ENCODE assay signal across 8 cellular contexts in the genomic region with DNA sequence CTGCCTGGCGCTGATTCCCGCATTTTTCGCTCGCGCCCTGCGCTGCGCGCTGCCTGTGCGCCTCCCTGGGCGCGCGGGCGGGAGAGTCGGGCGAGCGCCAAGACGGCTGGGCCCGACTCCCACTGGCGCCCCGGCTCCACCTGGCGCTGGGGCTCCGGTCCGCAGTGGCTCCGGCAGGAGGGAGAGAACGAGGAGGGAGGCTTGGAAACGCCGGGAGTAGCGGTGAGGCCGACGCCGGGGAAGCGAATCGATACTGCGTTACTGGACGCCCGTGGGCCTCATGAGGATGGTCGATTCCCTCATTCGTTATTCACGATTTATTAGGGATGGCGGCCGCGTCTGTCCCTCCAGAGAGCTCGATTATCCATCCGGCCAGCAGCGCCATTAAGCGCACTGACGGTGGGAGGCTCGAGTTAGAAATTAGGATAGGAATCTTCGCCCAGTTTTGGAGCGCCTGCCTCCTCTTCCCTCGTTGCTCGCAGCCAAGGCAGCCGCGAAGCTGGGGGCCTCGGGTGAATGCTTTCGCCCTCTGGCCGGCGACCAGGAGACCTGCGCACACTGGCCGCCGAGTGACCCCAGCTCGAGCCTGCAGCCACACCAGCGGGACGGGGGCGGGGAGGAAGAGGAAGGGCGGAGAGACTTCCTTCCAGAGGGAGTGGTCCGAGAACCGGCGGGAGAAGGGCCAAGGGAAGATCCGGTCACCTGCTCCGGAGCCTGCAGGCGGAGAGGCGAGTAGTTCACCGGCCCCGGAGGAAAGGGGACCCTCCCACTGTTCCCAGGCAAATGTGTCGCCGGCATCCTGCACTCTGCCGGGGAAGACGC. TPM values are rescaled to one million over a fixed set of nuclear protein-coding genes. Genes with fewer than 3 reads are reported as not detected.
DNase-seq lines count a peak whose midpoint lies in the region; ATAC-seq and TF ChIP-seq lines count a peak whose summit lies in the region.

No MANE protein-coding gene starts in this region.

- no peak for DNase-seq in activated CD8-positive, alpha-beta memory T cell treated with anti-CD3 and anti-CD28 coated beads, Interleukin-2, amount 10 ng/mL, durations not matched to agents 7 days and 5 days
- no peak for DNase-seq in activated CD8-positive, alpha-beta memory T cell treated with anti-CD3 and anti-CD28 coated beads, Interleukin-2, amount 50 U/mL, for 4 hours
- peak; percentile 70 for DNase-seq in NCI-H2171 treated with DMSO at 0.1 percent for 48 hours (lab: John Stamatoyannopoulos, UW)
- DNase-seq in activated T-helper 2 cell treated with anti-CD3 and anti-CD28 coated beads, Interferon-gamma antibody, Interleukin-2, Interleukin-4, amounts not matched to agents 10 μg/mL and 5 μg/mL and 100 μg/mL, durations not matched to agents 14 hours and 24 hours and 36 hours (ENCODE audit: low spot score) = no peak
- peak; percentile 83 to 84 for DNase-seq in cardiac muscle cell (ENCODE audit: low read depth in 1 of 2, low spot score in 1 of 2)
- peak; percentile 88 to 95 (median 91) for DNase-seq in ovary
- no peak for DNase-seq in GM19238 (ENCODE audit: insufficient read length, low spot score)
- no peak for DNase-seq in middle frontal gyrus (ENCODE audit: extremely low spot score, low spot score)

- CTCF ChIA-PET in activated CD8-positive, alpha-beta memory T cell treated with anti-CD3 and anti-CD28 coated beads, Interleukin-2, amount 10 ng/mL, durations not matched to agents 7 days and 5 days (lab: Charles Lee) = interaction anchor here (0.9 to 1.8 kb wide), 5 partner anchors 12 to 132 kb away, joined by 3 to 9 read pairs (median 4); no protein-coding TSS in a partner anchor

- H3K27me3 ChIP-seq in cardiac muscle cell (no peaks in the 10 kb centered on the region), ovary (no peaks in the 10 kb centered on the region)

- H3K4me1 ChIP-seq in cardiac muscle cell (ENCODE audit: low read depth) (peaks cover 16% of the 10 kb centered on the region), ovary (ENCODE audit: insufficient read depth) (peaks cover 11% of the 10 kb centered on the region)

- TF ChIP-seq POLR2A in ovary (IDR thresholded peaks at IDR 0.05) = peak; percentile 72

- H3K4me3 ChIP-seq in cardiac muscle cell (peak overlapping the region; percentile 97), ovary (peak overlapping the region; percentile 68)

- TF ChIP-seq CTCF in cardiac muscle cell (IDR thresholded peaks at IDR 0.05; ENCODE audit: low read depth, low read length) = no peak
- no peak for TF ChIP-seq CTCF in ovary (IDR thresholded peaks at IDR 0.05)

- H3K36me3 ChIP-seq in cardiac muscle cell (no peaks in the 10 kb centered on the region), ovary (no peaks in the 10 kb centered on the region)

- intact Hi-C loops in activated T-helper 2 cell treated with anti-CD3 and anti-CD28 coated beads, Interferon-gamma antibody, Interleukin-2, Interleukin-4, amounts not matched to agents 10 μg/mL and 5 μg/mL and 100 μg/mL, durations not matched to agents 14 hours and 24 hours and 36 hours (cut with micrococcal nuclease) = loop anchor here (5.0 kb wide), 3 partner anchors 118 to 403 kb away; partner anchors contain the start of gene PLXDC1
- intact Hi-C loops in ovary (cut with DNase I) = loop anchor here in 2 of 4 donors (5.0 to 10.0 kb wide), 3 partner anchors 47 to 405 kb away; partner anchors contain the start of genes PLXDC1 (in 1 of the 2) and SOCS7 (in 1 of the 2)

- ATAC-seq in activated CD8-positive, alpha-beta memory T cell treated with anti-CD3 and anti-CD28 coated beads, Interleukin-2, amount 10 ng/mL, durations not matched to agents 7 days and 5 days = no peak

- WGBS in ovary, 3 donors = 0 to 1% (median 0%) methylated on average over 52 to 79 of the region's 79 CpGs

- peaks cover 8% of the 10 kb centered on the region for H3K36me3 Mint-ChIP-seq in activated CD8-positive, alpha-beta memory T cell treated with anti-CD3 and anti-CD28 coated beads, Interleukin-2, amount 10 ng/mL, durations not matched to agents 7 days and 5 days
- peaks cover 14% of the 10 kb centered on the region for H3K36me3 Mint-ChIP-seq in activated T-helper 2 cell treated with anti-CD3 and anti-CD28 coated beads, Interferon-gamma antibody, Interleukin-2, Interleukin-4, amounts not matched to agents 10 μg/mL and 5 μg/mL and 100 μg/mL, durations not matched to agents 14 hours and 24 hours and 36 hours (ENCODE audit: low read depth)

- H3K27ac ChIP-seq in cardiac muscle cell (peak overlapping the region; percentile 59), ovary (peak overlapping the region; percentile 42 to 81)

- H3K27ac Mint-ChIP-seq in activated CD8-positive, alpha-beta memory T cell treated with anti-CD3 and anti-CD28 coated beads, Interleukin-2, amount 10 ng/mL, durations not matched to agents 7 days and 5 days = no peak overlapping the region
- H3K27ac Mint-ChIP-seq in activated T-helper 2 cell treated with anti-CD3 and anti-CD28 coated beads, Interferon-gamma antibody, Interleukin-2, Interleukin-4, amounts not matched to agents 10 μg/mL and 5 μg/mL and 100 μg/mL, durations not matched to agents 14 hours and 24 hours and 36 hours = no peak overlapping the region

- no peaks in the 10 kb centered on the region for H3K9me3 ChIP-seq in cardiac muscle cell (ENCODE audit: low read depth)
- no peaks in the 10 kb centered on the region for H3K9me3 ChIP-seq in ovary

- peak overlapping the region; percentile 63 for H3K4me3 Mint-ChIP-seq in activated CD8-positive, alpha-beta memory T cell treated with anti-CD3 and anti-CD28 coated beads, Interleukin-2, amount 10 ng/mL, durations not matched to agents 7 days and 5 days
- peak overlapping the region; percentile 100 for H3K4me3 Mint-ChIP-seq in activated T-helper 2 cell treated with anti-CD3 and anti-CD28 coated beads, Interferon-gamma antibody, Interleukin-2, Interleukin-4, amounts not matched to agents 10 μg/mL and 5 μg/mL and 100 μg/mL, durations not matched to agents 14 hours and 24 hours and 36 hours (ENCODE audit: low read depth)

- H3K9me3 Mint-ChIP-seq in activated CD8-positive, alpha-beta memory T cell treated with anti-CD3 and anti-CD28 coated beads, Interleukin-2, amount 10 ng/mL, durations not matched to agents 7 days and 5 days (ENCODE audit: low read depth) = no peaks in the 10 kb centered on the region
- H3K9me3 Mint-ChIP-seq in activated T-helper 2 cell treated with anti-CD3 and anti-CD28 coated beads, Interferon-gamma antibody, Interleukin-2, Interleukin-4, amounts not matched to agents 10 μg/mL and 5 μg/mL and 100 μg/mL, durations not matched to agents 14 hours and 24 hours and 36 hours = no peaks in the 10 kb centered on the region

- peaks cover 57% of the 10 kb centered on the region for H3K27me3 Mint-ChIP-seq in activated CD8-positive, alpha-beta memory T cell treated with anti-CD3 and anti-CD28 coated beads, Interleukin-2, amount 10 ng/mL, durations not matched to agents 7 days and 5 days
- peaks cover 28% of the 10 kb centered on the region for H3K27me3 Mint-ChIP-seq in activated T-helper 2 cell treated with anti-CD3 and anti-CD28 coated beads, Interferon-gamma antibody, Interleukin-2, Interleukin-4, amounts not matched to agents 10 μg/mL and 5 μg/mL and 100 μg/mL, durations not matched to agents 14 hours and 24 hours and 36 hours (ENCODE audit: low read depth)

- TF ChIP-seq EP300 in ovary (IDR thresholded peaks at IDR 0.05) = no peak

- H3K4me1 Mint-ChIP-seq in activated CD8-positive, alpha-beta memory T cell treated with anti-CD3 and anti-CD28 coated beads, Interleukin-2, amount 10 ng/mL, durations not matched to agents 7 days and 5 days = peaks cover 48% of the 10 kb centered on the region
- H3K4me1 Mint-ChIP-seq in activated T-helper 2 cell treated with anti-CD3 and anti-CD28 coated beads, Interferon-gamma antibody, Interleukin-2, Interleukin-4, amounts not matched to agents 10 μg/mL and 5 μg/mL and 100 μg/mL, durations not matched to agents 14 hours and 24 hours and 36 hours (ENCODE audit: low read depth) = peaks cover 40% of the 10 kb centered on the region

RNA-seq across cellular contexts. Expression of gene PCGF2, which starts 1.3 kb away (rescaled TPM):
- total RNA-seq in activated CD8-positive, alpha-beta memory T cell treated with anti-CD3 and anti-CD28 coated beads, Interleukin-2, amount 10 ng/mL, durations not matched to agents 7 days and 5 days = 1 to 10 TPM; 2.1 to 2.5 TPM
- 5.8 and 7.4 TPM in 2 replicates for total RNA-seq in activated T-helper 2 cell treated with anti-CD3 and anti-CD28 coated beads, Interferon-gamma antibody, Interleukin-2, Interleukin-4, amounts not matched to agents 10 μg/mL and 5 μg/mL and 100 μg/mL, durations not matched to agents 14 hours and 24 hours and 36 hours
- total RNA-seq in cardiac muscle cell = 14.4 and 21.7 TPM in 2 replicates
- polyA plus RNA-seq in cardiac muscle cell = 10.7 and 12.2 TPM in 2 replicates
- total RNA-seq in ovary = 10 to 100 TPM in 6 of 7 donors, 1 to 10 TPM in 1; 7.4 to 92.7 (median 63.4) TPM
- polyA plus RNA-seq in ovary = 10 to 100 TPM; 21.5 to 27.2 TPM

RNA-seq across cellular contexts. Expression of gene PSMB3, which starts 3.1 kb away (rescaled TPM):
- 100 to 1,000 TPM; 246 to 303 TPM for total RNA-seq in activated CD8-positive, alpha-beta memory T cell treated with anti-CD3 and anti-CD28 coated beads, Interleukin-2, amount 10 ng/mL, durations not matched to agents 7 days and 5 days
- 337 and 342 TPM in 2 replicates for total RNA-seq in activated T-helper 2 cell treated with anti-CD3 and anti-CD28 coated beads, Interferon-gamma antibody, Interleukin-2, Interleukin-4, amounts not matched to agents 10 μg/mL and 5 μg/mL and 100 μg/mL, durations not matched to agents 14 hours and 24 hours and 36 hours
- total RNA-seq in cardiac muscle cell = 166 and 188 TPM in 2 replicates
- 333 and 379 TPM in 2 replicates for polyA plus RNA-seq in cardiac muscle cell
- 100 to 1,000 TPM in 3 of 7 donors, 10 to 100 TPM in 4; 77.0 to 145 (median 82.0) TPM for total RNA-seq in ovary
- polyA plus RNA-seq in ovary = 100 to 1,000 TPM; 106 to 138 TPM

RNA-seq across cellular contexts. Expression of gene CISD3, which starts 19.3 kb away (rescaled TPM):
- 10 to 100 TPM; 51.3 to 54.3 TPM for total RNA-seq in activated CD8-positive, alpha-beta memory T cell treated with anti-CD3 and anti-CD28 coated beads, Interleukin-2, amount 10 ng/mL, durations not matched to agents 7 days and 5 days
- 32.2 and 37.0 TPM in 2 replicates for total RNA-seq in activated T-helper 2 cell treated with anti-CD3 and anti-CD28 coated beads, Interferon-gamma antibody, Interleukin-2, Interleukin-4, amounts not matched to agents 10 μg/mL and 5 μg/mL and 100 μg/mL, durations not matched to agents 14 hours and 24 hours and 36 hours
- total RNA-seq in cardiac muscle cell (4.9 and 7.4 TPM in 2 replicates), ovary (10 to 100 TPM in 5 of 7 donors, 1 to 10 TPM in 2; 6.2 to 31.1 (median 24.4) TPM)
- polyA plus RNA-seq in cardiac muscle cell (20.6 and 29.7 TPM in 2 replicates), ovary (10 to 100 TPM in 1 of 2 donors, 1 to 10 TPM in 1; 6.6 to 18.4 TPM)

RNA-seq across cellular contexts. Expression of gene MLLT6, which starts 44.4 kb away (rescaled TPM):
- 100 to 1,000 TPM; 223 to 247 TPM for total RNA-seq in activated CD8-positive, alpha-beta memory T cell treated with anti-CD3 and anti-CD28 coated beads, Interleukin-2, amount 10 ng/mL, durations not matched to agents 7 days and 5 days
- total RNA-seq in activated T-helper 2 cell treated with anti-CD3 and anti-CD28 coated beads, Interferon-gamma antibody, Interleukin-2, Interleukin-4, amounts not matched to agents 10 μg/mL and 5 μg/mL and 100 μg/mL, durations not matched to agents 14 hours and 24 hours and 36 hours = 211 and 213 TPM in 2 replicates
- total RNA-seq in cardiac muscle cell (48.4 and 75.8 TPM in 2 replicates), ovary (100 to 1,000 TPM in 5 of 7 donors, 10 to 100 TPM in 2; 73.2 to 278 (median 183) TPM)
- polyA plus RNA-seq in cardiac muscle cell (10.5 and 17.4 TPM in 2 replicates), ovary (10 to 100 TPM; 52.3 to 99.4 TPM)

RNA-seq across cellular contexts. Expression of gene PIP4K2B, which starts 49.9 kb away (rescaled TPM):
- 10 to 100 TPM; 37.6 TPM for total RNA-seq in activated CD8-positive, alpha-beta memory T cell treated with anti-CD3 and anti-CD28 coated beads, Interleukin-2, amount 10 ng/mL, durations not matched to agents 7 days and 5 days
- 35.3 and 45.3 TPM in 2 replicates for total RNA-seq in activated T-helper 2 cell treated with anti-CD3 and anti-CD28 coated beads, Interferon-gamma antibody, Interleukin-2, Interleukin-4, amounts not matched to agents 10 μg/mL and 5 μg/mL and 100 μg/mL, durations not matched to agents 14 hours and 24 hours and 36 hours
- 98.7 and 116 TPM in 2 replicates for total RNA-seq in cardiac muscle cell
- 17.4 and 23.3 TPM in 2 replicates for polyA plus RNA-seq in cardiac muscle cell
- total RNA-seq in ovary = 10 to 100 TPM; 32.1 to 74.9 (median 66.5) TPM
- 10 to 100 TPM; 41.4 to 95.3 TPM for polyA plus RNA-seq in ovary

Comparison
In these comparisons a context has a peak if more than half of its experiments do, and no peak if none do; other contexts are left out.
1. DNase-seq: peak in NCI-H2171 treated with DMSO at 0.1 percent for 48 hours (single experiment), cardiac muscle cell (2 of 2) and ovary (5 of 5); none in activated CD8-positive, alpha-beta memory T cell treated with anti-CD3 and anti-CD28 coated beads, Interleukin-2, amount 10 ng/mL, durations not matched to agents 7 days and 5 days (single experiment), activated CD8-positive, alpha-beta memory T cell treated with anti-CD3 and anti-CD28 coated beads, Interleukin-2, amount 50 U/mL, for 4 hours (single experiment), activated T-helper 2 cell treated with anti-CD3 and anti-CD28 coated beads, Interferon-gamma antibody, Interleukin-2, Interleukin-4, amounts not matched to agents 10 μg/mL and 5 μg/mL and 100 μg/mL, durations not matched to agents 14 hours and 24 hours and 36 hours (single experiment), GM19238 (single experiment) and middle frontal gyrus (single experiment).